Comparison of ENCODE assay signal across 8 cellular contexts in genomic region chr2:25165992-25166618, GRCh38. TPM values are rescaled to one million over a fixed set of nuclear protein-coding genes. Genes with fewer than 3 reads are reported as not detected.
DNase-seq lines count a peak whose midpoint lies in the region; ATAC-seq and TF ChIP-seq lines count a peak whose summit lies in the region.

No MANE protein-coding gene starts in this region.

- TF ChIP-seq CTCF in GM06990 (IDR thresholded peaks at IDR 0.05; ENCODE audit: insufficient read depth, low read length, poor library complexity, severe bottlenecking) = peak; percentile 83
- TF ChIP-seq CTCF in lower leg skin (IDR thresholded peaks at IDR 0.05) = no peak

- peak overlapping the region; percentile 31 for H3K4me3 Mint-ChIP-seq in activated naive CD8-positive, alpha-beta T cell treated with anti-CD3 and anti-CD28 coated beads, Interleukin-2, amount 10 ng/mL, durations not matched to agents 7 days and 5 days

- H3K36me3 ChIP-seq in GM06990 (ENCODE audit: control insufficient read depth, insufficient read depth, low read length) = no peaks in the 10 kb centered on the region

- intact Hi-C loops in lower leg skin (cut with DNase I; ENCODE audit: low total_unique reads) = no loop called here

- peaks cover 20% of the 10 kb centered on the region for H3K4me1 Mint-ChIP-seq in activated naive CD8-positive, alpha-beta T cell treated with anti-CD3 and anti-CD28 coated beads, Interleukin-2, amount 10 ng/mL, durations not matched to agents 7 days and 5 days

- no peak for TF ChIP-seq POLR2A in lower leg skin (IDR thresholded peaks at IDR 0.05)

- H3K4me3 ChIP-seq in GM06990 (replicated peaks; ENCODE audit: low read depth, low read length) (no peak overlapping the region), lower leg skin (ENCODE audit: low read depth, poor library complexity, severe bottlenecking) (no peak overlapping the region)

- DNase-seq in GM06990 (ENCODE audit: extremely low read depth, insufficient read length) = peak; percentile 62
- peak; percentile 62 for DNase-seq in HT-29 (ENCODE audit: low spot score)
- peak; percentile 77 for DNase-seq in RPMI8226
- peak; percentile 59 for DNase-seq in activated naive CD8-positive, alpha-beta T cell treated with anti-CD3 and anti-CD28 coated beads, Interleukin-2, amount 10 ng/mL, durations not matched to agents 7 days and 5 days
- DNase-seq in myocyte (ENCODE audit: low read depth) = peak; percentile 10
- DNase-seq in epidermal melanocyte (ENCODE audit: insufficient read length, low spot score) = no peak
- no peak for DNase-seq in lower leg skin (ENCODE audit: low spot score in 2 of 2)

- H3K27ac Mint-ChIP-seq in activated naive CD8-positive, alpha-beta T cell treated with anti-CD3 and anti-CD28 coated beads, Interleukin-2, amount 10 ng/mL, durations not matched to agents 7 days and 5 days = peak overlapping the region; percentile 34

- no peaks in the 10 kb centered on the region; the same call in none of the 2 replicates for H3K27me3 ChIP-seq in GM06990 (replicated peaks; ENCODE audit: control insufficient read depth, insufficient read depth, low read length)

- POLR2A ChIA-PET in activated naive CD8-positive, alpha-beta T cell treated with anti-CD3 and anti-CD28 coated beads, Interleukin-2, amount 10 ng/mL, durations not matched to agents 7 days and 5 days (lab: Charles Lee) = interaction anchor here (0.7 to 1.1 kb wide), 3 partner anchors 28 to 111 kb away, joined by 3 to 4 read pairs (median 3); no protein-coding TSS in a partner anchor

- H3K36me3 Mint-ChIP-seq in activated naive CD8-positive, alpha-beta T cell treated with anti-CD3 and anti-CD28 coated beads, Interleukin-2, amount 10 ng/mL, durations not matched to agents 7 days and 5 days = no peaks in the 10 kb centered on the region

- ATAC-seq in GM21360 (IDR thresholded peaks at IDR 0.05; ENCODE audit: unreplicated experiment) = peak; percentile 70
- ATAC-seq in activated naive CD8-positive, alpha-beta T cell treated with anti-CD3 and anti-CD28 coated beads, Interleukin-2, amount 10 ng/mL, durations not matched to agents 7 days and 5 days (ENCODE audit: low read depth) = peak; percentile 68

- peaks cover 41% of the 10 kb centered on the region for H3K27me3 Mint-ChIP-seq in activated naive CD8-positive, alpha-beta T cell treated with anti-CD3 and anti-CD28 coated beads, Interleukin-2, amount 10 ng/mL, durations not matched to agents 7 days and 5 days

- H3K9me3 Mint-ChIP-seq in activated naive CD8-positive, alpha-beta T cell treated with anti-CD3 and anti-CD28 coated beads, Interleukin-2, amount 10 ng/mL, durations not matched to agents 7 days and 5 days = no peaks in the 10 kb centered on the region

- 37 to 51% methylated on average over 10 of the region's 10 CpGs for WGBS in lower leg skin, 2 donors

RNA-seq across cellular contexts. Expression of gene POMC, which starts 2.3 kb away (rescaled TPM):
- not detected in 2 replicates for total RNA-seq in HT-29 (2014; rRNA removed; shearing (Covaris generic))
- 1 to 10 TPM; 6.1 to 6.4 TPM for total RNA-seq in activated naive CD8-positive, alpha-beta T cell treated with anti-CD3 and anti-CD28 coated beads, Interleukin-2, amount 10 ng/mL, durations not matched to agents 7 days and 5 days
- total RNA-seq in myocyte (not detected in 2 replicates), lower leg skin (10 to 100 TPM in 1 of 4 donors, 1 to 10 TPM in 3; 3.4 to 23.3 (median 6.6) TPM)
- polyA plus RNA-seq in myocyte (2012) = not detected

Comparison
In these comparisons a context has a peak if more than half of its experiments do, and no peak if none do; other contexts are left out.
1. DNase-seq: peak in GM06990 (single experiment), HT-29 (single experiment), RPMI8226 (single experiment), activated naive CD8-positive, alpha-beta T cell treated with anti-CD3 and anti-CD28 coated beads, Interleukin-2, amount 10 ng/mL, durations not matched to agents 7 days and 5 days (single experiment) and myocyte (single experiment); none in epidermal melanocyte (single experiment) and lower leg skin (0 of 2).